Comparison of ENCODE assay signal across 19 cellular contexts in the genomic region with DNA sequence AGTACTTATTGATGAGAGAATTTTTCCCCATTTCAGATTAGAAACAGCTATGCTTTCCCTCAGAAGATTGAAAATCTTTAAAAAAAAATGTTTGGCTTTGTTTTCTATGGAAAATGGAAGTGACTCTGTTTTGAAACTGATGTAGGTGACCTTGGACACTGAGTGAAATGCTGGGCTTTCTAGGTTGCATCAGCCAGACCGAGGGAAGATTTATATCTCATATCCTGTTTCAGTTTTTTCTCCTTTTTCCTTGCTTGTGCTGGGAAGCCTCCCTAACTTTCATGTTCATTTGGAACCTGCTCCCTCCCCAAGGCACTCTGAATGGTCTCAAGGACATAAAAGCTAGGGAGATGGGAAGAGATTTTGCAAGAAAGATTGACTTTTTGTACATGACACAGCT.
DNase-seq lines count a peak whose midpoint lies in the region; FAIRE-seq and TF ChIP-seq lines count a peak whose summit lies in the region.
"Had no signal": no experiment of that assay in that cellular context is flagged by ENCODE, and none has a peak within 500 bp of the region (broad histone marks: within the 10 kb centered on the region; RNA-seq: fewer than 3 reads in every experiment).

No MANE protein-coding gene starts in this region.

- H2AFZ ChIP-seq in mammary epithelial cell (ENCODE audit: low read depth, low read length) = peak overlapping the region; percentile 34
- peak overlapping the region; percentile 18 for H2AFZ ChIP-seq in keratinocyte (ENCODE audit: control insufficient read depth, low read length)
- H2AFZ ChIP-seq: PC-9 had no signal

- H3K36me3 ChIP-seq in mammary epithelial cell (ENCODE audit: insufficient read depth, low read length) = peaks cover 4% of the 10 kb centered on the region
- no peaks in the 10 kb centered on the region for H3K36me3 ChIP-seq in keratinocyte (ENCODE audit: control insufficient read depth in 2 of 2, extremely low read depth in 1 of 2, insufficient read depth in 2 of 2, low read length in 2 of 2)
- H3K36me3 ChIP-seq in transverse colon = no peaks in the 10 kb centered on the region

- CTCF ChIA-PET in mammary epithelial cell (lab: Charles Lee; ENCODE audit: low non-redundant PET) = no interaction called here

- in situ Hi-C loops in mammary epithelial cell (cut with MboI; ENCODE audit: low sequenced_read_pairs in 2 of 2) = no loop called here
- in situ Hi-C loops in transverse colon (cut with MboI; ENCODE audit: low pct_ligation_motif_present in 1 of 4, low pct_unique_long_range_greater_than_20kb in 1 of 4, low sequenced_read_pairs in 3 of 4) = no loop called here

- no peaks in the 10 kb centered on the region for H3K27me3 ChIP-seq in mammary epithelial cell (ENCODE audit: insufficient read depth, low read length)
- no peaks in the 10 kb centered on the region for H3K27me3 ChIP-seq in keratinocyte (ENCODE audit: control insufficient read depth, extremely low read depth, insufficient read depth, low read length)
- H3K27me3 ChIP-seq in transverse colon = no peaks in the 10 kb centered on the region

- H3K4me3 ChIP-seq in mammary epithelial cell (replicated peaks in 1 of 3; ENCODE audit: insufficient read depth in 1 of 3, low read depth in 2 of 3, low read length in 3 of 3) (no peak overlapping the region), keratinocyte (ENCODE audit: control insufficient read depth in 2 of 3, extremely low read depth in 1 of 3, insufficient read depth in 2 of 3, low read depth in 1 of 3, low read length in 3 of 3) (no peak overlapping the region), transverse colon (no peak overlapping the region)
- H3K4me3 ChIP-seq: PC-9 had no signal

- intact Hi-C loops in activated CD4-positive, alpha-beta T cell treated with anti-CD3 and anti-CD28 coated beads, Interleukin-2, amount 10 ng/mL, durations not matched to agents 24 days and 14 days (cut with micrococcal nuclease) = no loop called here
- intact Hi-C loops in mammary epithelial cell (cut with micrococcal nuclease) (loop anchor here (5.0 kb wide), 1 partner anchor 43 kb away; no protein-coding TSS in a partner anchor), transverse colon (cut with DNase I; ENCODE audit: low total_unique reads) (no loop called here)

- H3K9me3 Mint-ChIP-seq in activated CD4-positive, alpha-beta T cell treated with anti-CD3 and anti-CD28 coated beads, Interleukin-2, amount 10 ng/mL, durations not matched to agents 24 days and 14 days = no peaks in the 10 kb centered on the region
- H3K9me3 Mint-ChIP-seq: activated naive CD4-positive, alpha-beta T cell treated with anti-CD3 and anti-CD28 coated beads for 36 hours; effector memory CD8-positive, alpha-beta T cell; T-cell had no signal

- H3K79me2 ChIP-seq in mammary epithelial cell (ENCODE audit: insufficient read depth, low read length) = no peaks in the 10 kb centered on the region
- no peaks in the 10 kb centered on the region for H3K79me2 ChIP-seq in keratinocyte (ENCODE audit: control insufficient read depth, insufficient read depth, low read length)

- TF ChIP-seq POLR2A in transverse colon (IDR thresholded peaks at IDR 0.05) (no peak), GM12891 (IDR thresholded peaks at IDR 0.05; ENCODE audit: low read depth, low read length) (no peak)

- no peaks in the 10 kb centered on the region for H3K4me1 Mint-ChIP-seq in activated CD4-positive, alpha-beta T cell treated with anti-CD3 and anti-CD28 coated beads, Interleukin-2, amount 10 ng/mL, durations not matched to agents 24 days and 14 days

- dilution Hi-C loops in mammary epithelial cell (cut with HindIII; ENCODE audit: low sequenced_read_pairs) = no loop called here
- dilution Hi-C loops in keratinocyte (cut with MboI; ENCODE audit: extremely low pct_ligation_motif_present, low sequenced_read_pairs) = no loop called here

- H3K9me3 ChIP-seq in mammary epithelial cell (replicated peaks; ENCODE audit: insufficient read depth, low read length) = peaks cover 4% of the 10 kb centered on the region
- no peaks in the 10 kb centered on the region for H3K9me3 ChIP-seq in keratinocyte (ENCODE audit: control insufficient read depth, low read depth, low read length)
- no peaks in the 10 kb centered on the region for H3K9me3 ChIP-seq in transverse colon

- no peaks in the 10 kb centered on the region for H3K27me3 Mint-ChIP-seq in activated CD4-positive, alpha-beta T cell treated with anti-CD3 and anti-CD28 coated beads, Interleukin-2, amount 10 ng/mL, durations not matched to agents 24 days and 14 days

- H3K27ac ChIP-seq in mammary epithelial cell (ENCODE audit: insufficient read depth, low read depth, low read length) (peak overlapping the region; percentile 87), keratinocyte (ENCODE audit: control insufficient read depth, insufficient read depth, low read length) (no peak overlapping the region), transverse colon (peak overlapping the region; percentile 31 to 66 (median 51))
- H3K27ac ChIP-seq: PC-9 had no signal

- DNase-seq in activated CD4-positive, alpha-beta T cell treated with anti-CD3 and anti-CD28 coated beads, Interleukin-2, amount 10 ng/mL, durations not matched to agents 24 days and 14 days = peak; percentile 7
- no peak for DNase-seq in activated CD4-positive, alpha-beta T cell treated with anti-CD3 and anti-CD28 coated beads for 4 hours
- DNase-seq in mammary epithelial cell (no peak), keratinocyte (ENCODE audit: low read depth, low spot score) (no peak), transverse colon (no peak), GM12891 (ENCODE audit: insufficient read length, low spot score) (no peak), pons (ENCODE audit: low spot score) (no peak), NCI-H128 (lab: John Stamatoyannopoulos, UW; ENCODE audit: unreplicated experiment) (no peak)
- DNase-seq: activated CD8-positive, alpha-beta memory T cell treated with anti-CD3 and anti-CD28 coated beads, Interleukin-2, amount 50 U/mL, for 4 hours; activated naive CD4-positive, alpha-beta T cell treated with anti-CD3 and anti-CD28 coated beads for 36 hours; effector memory CD8-positive, alpha-beta T cell; NCI-H2081; NCI-H524 treated with DMSO at 0.1 percent for 48 hours; PC-9; posterior cingulate gyrus; stimulated activated CD4-positive, alpha-beta T cell treated with anti-CD3 and anti-CD28 coated beads, Interleukin-15, amount 100 ng/mL, for 24 hours; T-cell had no signal

- no peak for TF ChIP-seq EP300 in transverse colon (IDR thresholded peaks at IDR 0.05; ENCODE audit: low read depth)

- TF ChIP-seq CTCF in mammary epithelial cell (conservative IDR thresholded peaks at IDR 0.05 in 1 of 2, IDR thresholded peaks at IDR 0.05 in 1 of 2; ENCODE audit: extremely low read depth in 1 of 2, insufficient read depth in 1 of 2, low read depth in 1 of 2, low read length in 2 of 2) (no peak), keratinocyte (optimal IDR thresholded peaks at IDR 0.05 in 1 of 3, IDR thresholded peaks at IDR 0.05 in 1 of 3, conservative IDR thresholded peaks at IDR 0.05 in 1 of 3; ENCODE audit: extremely low read depth in 1 of 3, insufficient read depth in 2 of 3, low read length in 3 of 3) (no peak), transverse colon (IDR thresholded peaks at IDR 0.05) (no peak)

- no peak overlapping the region for H3K9ac ChIP-seq in mammary epithelial cell (ENCODE audit: insufficient read depth, low read length)
- no peak overlapping the region for H3K9ac ChIP-seq in keratinocyte (ENCODE audit: control insufficient read depth, extremely low read depth, insufficient read depth, low read length)

- no peak overlapping the region for H3K4me3 Mint-ChIP-seq in activated CD4-positive, alpha-beta T cell treated with anti-CD3 and anti-CD28 coated beads, Interleukin-2, amount 10 ng/mL, durations not matched to agents 24 days and 14 days
- H3K4me3 Mint-ChIP-seq: activated naive CD4-positive, alpha-beta T cell treated with anti-CD3 and anti-CD28 coated beads for 36 hours; effector memory CD8-positive, alpha-beta T cell; T-cell had no signal

- FAIRE-seq in keratinocyte (lab: Jason Lieb, UNC) = no peak
- no peak for FAIRE-seq in GM12891 (lab: Jason Lieb, UNC)
- FAIRE-seq: A204.1, islet of Langerhans had no signal

- no peaks in the 10 kb centered on the region for H3K36me3 Mint-ChIP-seq in activated CD4-positive, alpha-beta T cell treated with anti-CD3 and anti-CD28 coated beads, Interleukin-2, amount 10 ng/mL, durations not matched to agents 24 days and 14 days (ENCODE audit: low read depth)
- H3K36me3 Mint-ChIP-seq: T-cell had no signal

- 0% methylated on average over 1 of the region's 1 CpG for WGBS in mammary epithelial cell (ENCODE audit: low coverage, missing lambda C conversion rate)
- WGBS in transverse colon (ENCODE audit: low coverage in 1 of 2), 2 donors = 15% methylated on average over 1 of the region's 1 CpG; no CpG with 5 or more reads in 1 of the 2 donors

- H4K20me1 ChIP-seq in mammary epithelial cell (ENCODE audit: insufficient read depth, low read length) (no peaks in the 10 kb centered on the region), keratinocyte (ENCODE audit: control insufficient read depth, extremely low read depth, insufficient read depth, low read length) (no peaks in the 10 kb centered on the region)

- BruUV-seq in mammary epithelial cell (replicated peaks; lab: Mats Ljungman, UMichigan) = no TSS peak

- peaks cover 4% of the 10 kb centered on the region for H3K9me1 ChIP-seq in keratinocyte (ENCODE audit: control insufficient read depth, extremely low read depth, insufficient read depth, low read length)

- H3K4me2 ChIP-seq in mammary epithelial cell (ENCODE audit: insufficient read depth, low read depth, low read length) = no peak overlapping the region
- no peak overlapping the region for H3K4me2 ChIP-seq in keratinocyte (ENCODE audit: control insufficient read depth, extremely low read depth, insufficient read depth, low read depth, low read length)
- H3K4me2 ChIP-seq: PC-9 had no signal

- peaks cover 40% of the 10 kb centered on the region for H3K4me1 ChIP-seq in mammary epithelial cell (ENCODE audit: insufficient read depth, low read length)
- peaks cover 37% of the 10 kb centered on the region for H3K4me1 ChIP-seq in keratinocyte (ENCODE audit: control insufficient read depth, extremely low read depth, insufficient read depth, low read length)
- peaks cover 2 to 29% (median 10%) of the 10 kb centered on the region in 4 donors for H3K4me1 ChIP-seq in transverse colon

- no peak overlapping the region for H3K27ac Mint-ChIP-seq in activated CD4-positive, alpha-beta T cell treated with anti-CD3 and anti-CD28 coated beads, Interleukin-2, amount 10 ng/mL, durations not matched to agents 24 days and 14 days
- H3K27ac Mint-ChIP-seq: activated naive CD4-positive, alpha-beta T cell treated with anti-CD3 and anti-CD28 coated beads for 36 hours had no signal

TF ChIP-seq in GM12891, 5 proteins besides CTCF, POLR2A, EP300 and RAD21:
- TF ChIP-seq POLR2AphosphoS5 (IDR thresholded peaks at IDR 0.05; ENCODE audit: low read depth, low read length) = no peak
- TF ChIP-seq PAX5 (IDR thresholded peaks at IDR 0.05; ENCODE audit: insufficient read depth, low read length, severe bottlenecking) = no peak
- TF ChIP-seq POU2F2 (IDR thresholded peaks at IDR 0.05; ENCODE audit: low read depth, low read length) = no peak
- TF ChIP-seq SPI1 (IDR thresholded peaks at IDR 0.05; ENCODE audit: low read depth, low read length) = no peak
